Comparison of ENCODE assay signal across 23 cellular contexts in genomic region chr7:46233585-46234329, GRCh38.
DNase-seq lines count a peak whose midpoint lies in the region; ATAC-seq, FAIRE-seq and TF ChIP-seq lines count a peak whose summit lies in the region.
"Had no signal": no experiment of that assay in that cellular context is flagged by ENCODE, and none has a peak within 500 bp of the region (broad histone marks: within the 10 kb centered on the region; RNA-seq: fewer than 3 reads in every experiment).

No MANE protein-coding gene starts in this region.

- H3K4me1 ChIP-seq in kidney (ENCODE audit: control insufficient read depth in 1 of 2, insufficient read depth in 1 of 2, low read depth in 1 of 2, low read length in 2 of 2): no peaks in the 10 kb centered on the region
- H3K4me1 ChIP-seq: prostate gland, vagina had no signal

- H3K36me3 ChIP-seq in kidney (ENCODE audit: control insufficient read depth in 1 of 2, insufficient read depth in 2 of 2, low read length in 2 of 2): no peaks in the 10 kb centered on the region
- H3K36me3 ChIP-seq: prostate gland, SJSA1, suprapubic skin, vagina had no signal

- intact Hi-C loops in kidney (cut with DNase I) (no loop called here), posterior cingulate gyrus (cut with DNase I) (no loop called here)

- peak; percentile 23 for FAIRE-seq in kidney (lab: Jason Lieb, UNC)
- FAIRE-seq: bronchial epithelial cell, HTR-8/SVneo had no signal

- H3K9ac ChIP-seq in kidney (ENCODE audit: low read length in 2 of 2): no peak overlapping the region

- no peaks in the 10 kb centered on the region for H3K9me3 ChIP-seq in kidney (ENCODE audit: control insufficient read depth in 1 of 2, low read length in 2 of 2)
- H3K9me3 ChIP-seq: prostate gland, SJSA1, suprapubic skin, vagina had no signal

- H3K4me3 ChIP-seq in kidney (ENCODE audit: low read length in 2 of 2): no peak overlapping the region
- H3K4me3 ChIP-seq: PC-9, prostate gland, SJSA1, skin epidermis, suprapubic skin, vagina had no signal

- ATAC-seq in GM18520 (IDR thresholded peaks at IDR 0.05; ENCODE audit: unreplicated experiment): peak; percentile 73
- ATAC-seq in GM21526 (IDR thresholded peaks at IDR 0.05; ENCODE audit: low FRiP score, unreplicated experiment): peak; percentile 87
- peak; percentile 50 for ATAC-seq in HG03175 (IDR thresholded peaks at IDR 0.05; ENCODE audit: unreplicated experiment)
- ATAC-seq: activated naive CD8-positive, alpha-beta T cell treated with anti-CD3 and anti-CD28 coated beads, Interleukin-2, amount 50 U/mL, for 24 hours had no signal

- no peak for TF ChIP-seq CTCF in kidney (IDR thresholded peaks at IDR 0.05; ENCODE audit: borderline replicate concordance, extremely low read depth, insufficient read depth)

- H3K27ac ChIP-seq in kidney (ENCODE audit: low read depth in 2 of 2, low read length in 2 of 2): no peak overlapping the region
- H3K27ac ChIP-seq: epithelial cell of prostate, PC-9, prostate gland, SJSA1, skin epidermis, suprapubic skin, vagina had no signal

- DNase-seq in kidney (no peak), H4 (ENCODE audit: low spot score) (no peak), posterior cingulate gyrus (no peak), NCI-H146 treated with DMSO at 0.1 percent for 48 hours (lab: John Stamatoyannopoulos, UW; ENCODE audit: unreplicated experiment) (no peak)
- DNase-seq: activated CD4-positive, CD25-positive, alpha-beta regulatory T cell treated with anti-CD3 and anti-CD28 coated beads, Interleukin-2, amount 50 U/mL, for 72 hours; activated naive CD8-positive, alpha-beta T cell treated with anti-CD3 and anti-CD28 coated beads, Interleukin-2, amount 50 U/mL, for 24 hours; Karpas-422; NCI-H1048; NCI-H748 treated with DMSO at 0.1 percent for 48 hours; PC-9; stimulated activated CD4-positive, alpha-beta T cell treated with anti-CD3 and anti-CD28 coated beads, Interleukin-4, amount 100 ng/mL, for 24 hours; T1000 had no signal
